Comparison of ENCODE assay signal across 19 cellular contexts in genomic region chr22:43554259-43554636, GRCh38.
A peak's percentile ranks its signal among the peaks of the same experiment; 100 is the strongest.
DNase-seq lines count a peak whose midpoint lies in the region; ATAC-seq, FAIRE-seq and TF ChIP-seq lines count a peak whose summit lies in the region.
"Had no signal": no experiment of that assay in that cellular context is flagged by ENCODE, and none has a peak within 500 bp of the region (broad histone marks: within the 10 kb centered on the region; RNA-seq: fewer than 3 reads in every experiment).

No MANE protein-coding gene starts in this region.

- no peak overlapping the region for H3K4me3 ChIP-seq in HepG2 (replicated peaks in 1 of 3; ENCODE audit: insufficient read depth in 1 of 3, low read depth in 2 of 3, low read length in 3 of 3)
- H3K4me3 ChIP-seq in right lobe of liver = no peak overlapping the region
- H3K4me3 ChIP-seq: A549 had no signal

- no peaks in the 10 kb centered on the region for H3K27me3 Mint-ChIP-seq in activated CD4-positive, alpha-beta T cell treated with anti-CD3 and anti-CD28 coated beads, Interleukin-2, amount 10 ng/mL, durations not matched to agents 7 days and 5 days

- whole genome bisulfite sequencing in HepG2 (ENCODE audit: low lambda C conversion rate) = 20% methylated on average over 6 of the region's 6 CpGs
- WGBS in right lobe of liver (ENCODE audit: insufficient coverage, low coverage, low lambda C conversion rate, missing lambda C conversion rate) = 71% methylated on average over 6 of the region's 6 CpGs

- no peak overlapping the region for H3K27ac ChIP-seq in HepG2 (ENCODE audit: extremely low read length, insufficient read depth, low read length)
- H3K27ac ChIP-seq in right lobe of liver = no peak overlapping the region
- no peak overlapping the region for H3K27ac ChIP-seq in substantia nigra (ENCODE audit: low read depth, low read length, poor library complexity, severe bottlenecking)
- H3K27ac ChIP-seq: 22Rv1, A549, C4-2B had no signal

- H3K4me1 ChIP-seq in HepG2 (ENCODE audit: insufficient read depth, low read length) (no peaks in the 10 kb centered on the region), right lobe of liver (no peaks in the 10 kb centered on the region)
- H3K4me1 ChIP-seq: A549, Caco-2 had no signal

- CTCF ChIA-PET in HepG2 (lab: Yijun Ruan, JAX; ENCODE audit: low intra/inter-chr PET ratio, low total read pairs) = no interaction called here
- CTCF ChIA-PET in activated CD4-positive, alpha-beta T cell treated with anti-CD3 and anti-CD28 coated beads, Interleukin-2, amount 10 ng/mL, durations not matched to agents 7 days and 5 days (lab: Charles Lee) = no interaction called here

- TF ChIP-seq POLR2A in HepG2 (IDR thresholded peaks at IDR 0.05; ENCODE audit: insufficient read depth in 1 of 2, low read depth in 2 of 2, low read length in 2 of 2) = no peak
- no peak for TF ChIP-seq POLR2A in right lobe of liver (IDR thresholded peaks at IDR 0.05)

- H3K9ac ChIP-seq in HepG2 (ENCODE audit: insufficient read depth, low read depth, low read length) = no peak overlapping the region

- no peak overlapping the region for H3K4me3 Mint-ChIP-seq in activated CD4-positive, alpha-beta T cell treated with anti-CD3 and anti-CD28 coated beads, Interleukin-2, amount 10 ng/mL, durations not matched to agents 7 days and 5 days
- H3K4me3 Mint-ChIP-seq: CD4-positive, alpha-beta T cell had no signal

- H3K36me3 Mint-ChIP-seq in activated CD4-positive, alpha-beta T cell treated with anti-CD3 and anti-CD28 coated beads, Interleukin-2, amount 10 ng/mL, durations not matched to agents 7 days and 5 days (ENCODE audit: low read depth) = no peaks in the 10 kb centered on the region

- POLR2A ChIA-PET in HepG2 (lab: Yijun Ruan, JAX) = no interaction called here
- POLR2A ChIA-PET in activated CD4-positive, alpha-beta T cell treated with anti-CD3 and anti-CD28 coated beads, Interleukin-2, amount 10 ng/mL, durations not matched to agents 7 days and 5 days (lab: Charles Lee) = no interaction called here

- H3K27ac Mint-ChIP-seq in activated CD4-positive, alpha-beta T cell treated with anti-CD3 and anti-CD28 coated beads, Interleukin-2, amount 10 ng/mL, durations not matched to agents 7 days and 5 days = no peak overlapping the region
- H3K27ac Mint-ChIP-seq: CD4-positive, alpha-beta T cell; H9 had no signal

- no peaks in the 10 kb centered on the region for H3K79me2 ChIP-seq in HepG2 (ENCODE audit: insufficient read depth, low read length)

- no peak for FAIRE-seq in HepG2 (lab: Jason Lieb, UNC)
- FAIRE-seq: A549, D721Med, G401.6, GM12891, H1 had no signal

- no peak for TF ChIP-seq RAD21 in HepG2 (CRISPR knock-in tag; IDR thresholded peaks at IDR 0.05)

- TF ChIP-seq CTCF in HepG2 (CRISPR knock-in tag; IDR thresholded peaks at IDR 0.05) = no peak
- TF ChIP-seq CTCF in right lobe of liver (IDR thresholded peaks at IDR 0.05) = no peak

- H4K20me1 ChIP-seq in HepG2 (ENCODE audit: insufficient read depth, low read length) = no peaks in the 10 kb centered on the region

- H3K9me3 ChIP-seq in HepG2 (ENCODE audit: low read length) (peaks cover 6% of the 10 kb centered on the region), right lobe of liver (peaks cover 0 to 6% (median 0%) of the 10 kb centered on the region in 4 donors)
- H3K9me3 ChIP-seq: Caco-2 had no signal

- H3K27me3 ChIP-seq in HepG2 (ENCODE audit: control insufficient read depth in 1 of 2, insufficient read depth in 2 of 2, low read length in 2 of 2) (no peaks in the 10 kb centered on the region; a peak in 1 of 5 replicates), right lobe of liver (no peaks in the 10 kb centered on the region)

- H3K9me3 Mint-ChIP-seq in activated CD4-positive, alpha-beta T cell treated with anti-CD3 and anti-CD28 coated beads, Interleukin-2, amount 10 ng/mL, durations not matched to agents 7 days and 5 days = no peaks in the 10 kb centered on the region
- H3K9me3 Mint-ChIP-seq: CD4-positive, alpha-beta T cell had no signal

- in situ Hi-C loops in HepG2 (cut with HindIII; ENCODE audit: extremely low pct_ligation_motif_present, low pct_unique_long_range_greater_than_20kb) = no loop called here

- H3K36me3 ChIP-seq in HepG2 (replicated peaks in 1 of 2; ENCODE audit: control insufficient read depth in 1 of 2, insufficient read depth in 2 of 2, low read length in 2 of 2) (no peaks in the 10 kb centered on the region), right lobe of liver (no peaks in the 10 kb centered on the region)

- H3K4me1 Mint-ChIP-seq in activated CD4-positive, alpha-beta T cell treated with anti-CD3 and anti-CD28 coated beads, Interleukin-2, amount 10 ng/mL, durations not matched to agents 7 days and 5 days = no peaks in the 10 kb centered on the region

- no peak overlapping the region for H3K4me2 ChIP-seq in HepG2 (ENCODE audit: low read depth, low read length)
- H3K4me2 ChIP-seq: A549 had no signal

- no peak for ATAC-seq in HepG2
- ATAC-seq in right lobe of liver = no peak
- no peak for ATAC-seq in left lobe of liver
- no peak for ATAC-seq in SK-N-SH treated with all-trans-retinoic acid at 6 μM for 48 hours
- ATAC-seq: A549 had no signal

- TF ChIP-seq EP300 in HepG2 (IDR thresholded peaks at IDR 0.05; ENCODE audit: low read depth in 2 of 2, low read length in 2 of 2) (no peak), HepG2 (CRISPR knock-in tag; IDR thresholded peaks at IDR 0.05; ENCODE audit: borderline replicate concordance) (no peak)

- DNase-seq in HepG2 (ENCODE audit: low spot score) (no peak), right lobe of liver (no peak), left lobe of liver (ENCODE audit: low spot score) (peak; percentile 7), posterior vena cava (ENCODE audit: low spot score) (peak; percentile 12), cerebellum (ENCODE audit: low spot score) (no peak), substantia nigra (lab: John Stamatoyannopoulos, UW) (no peak)
- no peak for DNase-seq in activated CD4-positive, alpha-beta T cell treated with anti-CD3 and anti-CD28 coated beads, Interleukin-2, amount 10 ng/mL, durations not matched to agents 7 days and 5 days
- DNase-seq: AML-193; Caco-2; CD4-positive, alpha-beta T cell; H9 had no signal

- H2AFZ ChIP-seq in HepG2 (ENCODE audit: low read length) = no peak overlapping the region

- no TSS peak for BruUV-seq in HepG2 (replicated peaks; lab: Mats Ljungman, UMichigan)

- intact Hi-C loops in HepG2 (cut with micrococcal nuclease; ENCODE audit: unreplicated experiment) = no loop called here
- intact Hi-C loops in right lobe of liver (cut with DNase I) = no loop called here
- intact Hi-C loops in posterior vena cava (cut with DNase I) = loop anchor here in 1 of 2 donors (2.0 kb wide), 1 partner anchor 79 kb away; no protein-coding TSS in a partner anchor

TF ChIP-seq in HepG2, 621 proteins besides CTCF, POLR2A, EP300 and RAD21:
- TF ChIP-seq RNF219 (CRISPR knock-in tag; IDR thresholded peaks at IDR 0.05) = no peak
- TF ChIP-seq ZNF678 (CRISPR knock-in tag; IDR thresholded peaks at IDR 0.05) = peak; percentile 42; the same call in 1 of the 2 replicates
- no peak for TF ChIP-seq ZFP1 (CRISPR knock-in tag; IDR thresholded peaks at IDR 0.05)

TF ChIP-seq in SK-N-SH treated with all-trans-retinoic acid at 6 μM for 48 hours, 23 proteins besides CTCF, POLR2A, EP300 and RAD21 (continues in another document):
- no peak for TF ChIP-seq ZNF8 (CRISPR knock-in tag; IDR thresholded peaks at IDR 0.05)
- no peak for TF ChIP-seq ESRRG (CRISPR knock-in tag; IDR thresholded peaks at IDR 0.05)
- no peak for TF ChIP-seq ZNF565 (CRISPR knock-in tag; conservative IDR thresholded peaks at IDR 0.05; ENCODE audit: low read depth)
- no peak for TF ChIP-seq CSRNP3 (CRISPR knock-in tag; IDR thresholded peaks at IDR 0.05)
- no peak for TF ChIP-seq CREB5 (CRISPR knock-in tag; IDR thresholded peaks at IDR 0.05; ENCODE audit: low read depth)
- TF ChIP-seq BACH2 (CRISPR knock-in tag; IDR thresholded peaks at IDR 0.05; ENCODE audit: borderline replicate concordance) = no peak
- no peak for TF ChIP-seq ZFP30 (CRISPR knock-in tag; IDR thresholded peaks at IDR 0.05)
- no peak for TF ChIP-seq CSDC2 (CRISPR knock-in tag; IDR thresholded peaks at IDR 0.05)
- no peak for TF ChIP-seq ARNTL (CRISPR knock-in tag; IDR thresholded peaks at IDR 0.05; ENCODE audit: borderline replicate concordance, low read depth)

Comparison
In these comparisons a context has a peak if more than half of its experiments do, and no peak if none do; other contexts are left out.
1. DNase-seq: peak in left lobe of liver (single experiment) and posterior vena cava (single experiment); none in HepG2 (single experiment), right lobe of liver (0 of 3), activated CD4-positive, alpha-beta T cell treated with anti-CD3 and anti-CD28 coated beads, Interleukin-2, amount 10 ng/mL, durations not matched to agents 7 days and 5 days (single experiment), cerebellum (single experiment) and substantia nigra (0 of 49).